11 cellular contexts compared by ENCODE assay signal in genomic region chr11:118153516-118153915, GRCh38. TPM values are rescaled to one million over a fixed set of nuclear protein-coding genes. Genes with fewer than 3 reads are reported as not detected.
DNase-seq lines count a peak whose midpoint lies in the region; ATAC-seq, FAIRE-seq and TF ChIP-seq lines count a peak whose summit lies in the region.
"Had no signal": no experiment of that assay in that cellular context is flagged by ENCODE, and none has a peak within 500 bp of the region (broad histone marks: within the 10 kb centered on the region; RNA-seq: fewer than 3 reads in every experiment).

No MANE protein-coding gene starts in this region.

- peaks cover 3 to 26% (median 15%) of the 10 kb centered on the region in 4 donors for H3K4me1 Mint-ChIP-seq in CD4-positive, alpha-beta memory T cell
- peaks cover 24% of the 10 kb centered on the region for H3K4me1 Mint-ChIP-seq in neural progenitor cell

- CTCF ChIA-PET in CD4-positive, alpha-beta memory T cell (lab: Charles Lee; ENCODE audit: partially characterized antibody) = interaction anchor here (2.2 kb wide), 1 partner anchor 18 kb away, joined by 10 read pairs; no protein-coding TSS in a partner anchor
- CTCF ChIA-PET in H1 (lab: Charles Lee; ENCODE audit: partially characterized antibody) = interaction anchor here (1.0 to 12.7 kb wide), 3 partner anchors 11 to 17 kb away, joined by 3 to 245 read pairs (median 10); no protein-coding TSS in a partner anchor

- H3K27me3 Mint-ChIP-seq in CD4-positive, alpha-beta memory T cell = peaks cover 39 to 51% of the 10 kb centered on the region in 2 donors
- peaks cover 86% of the 10 kb centered on the region for H3K27me3 Mint-ChIP-seq in neural progenitor cell (ENCODE audit: insufficient read depth, low read depth)

- POLR2A ChIA-PET in CD4-positive, alpha-beta memory T cell (lab: Charles Lee; ENCODE audit: partially characterized antibody) = no interaction called here
- POLR2A ChIA-PET in H1 (lab: Charles Lee; ENCODE audit: partially characterized antibody) = interaction anchor here (1.6 to 1.7 kb wide), 2 partner anchors 18 to 27 kb away, joined by 4 to 12 read pairs; no protein-coding TSS in a partner anchor

- H3K9me3 Mint-ChIP-seq in CD4-positive, alpha-beta memory T cell = no peaks in the 10 kb centered on the region
- H3K9me3 Mint-ChIP-seq in neural progenitor cell = peaks cover 2% of the 10 kb centered on the region

- WGBS in H1 (ENCODE audit: extremely low coverage in 1 of 2, insufficient coverage in 1 of 2, insufficient read length in 1 of 2, insufficient replicate concordance in 2 of 2, low coverage in 1 of 2, low lambda C conversion rate in 2 of 2, missing lambda C conversion rate in 1 of 2), 2 experiments = 2% methylated on average over 14 of the region's 16 CpGs; no CpG with 5 or more reads in 1 of the 2 experiments

- TF ChIP-seq POLR2A in H1 (IDR thresholded peaks at IDR 0.05; ENCODE audit: control extremely low read depth in 1 of 2, low read depth in 2 of 2, low read length in 2 of 2) (no peak), GM12892 (IDR thresholded peaks at IDR 0.05; ENCODE audit: low read depth, low read length) (no peak)

- intact Hi-C loops in CD4-positive, alpha-beta memory T cell (cut with micrococcal nuclease) = no loop called here

- H3K4ac ChIP-seq in H1 (replicated peaks; ENCODE audit: insufficient read length, low read depth, low read length) = no peak overlapping the region

- H3K4me2 ChIP-seq in H1 (ENCODE audit: insufficient read depth in 1 of 2, low read depth in 2 of 2, low read length in 2 of 2) (peak overlapping the region; percentile 91 to 98), neural progenitor cell (peak overlapping the region; percentile 99)
- H3K4me2 ChIP-seq: KMS-11 had no signal

- peak overlapping the region; percentile 11; the same call in 1 of the 2 replicates for H2BK20ac ChIP-seq in H1 (ENCODE audit: low read length)

- no peak overlapping the region for H3K14ac ChIP-seq in H1 (ENCODE audit: insufficient read length)

- H3K36me3 Mint-ChIP-seq in CD4-positive, alpha-beta memory T cell = no peaks in the 10 kb centered on the region
- no peaks in the 10 kb centered on the region for H3K36me3 Mint-ChIP-seq in neural progenitor cell

- H3K4me1 ChIP-seq in CD4-positive, alpha-beta memory T cell (ENCODE audit: insufficient read depth, low read length) = peaks cover 13% of the 10 kb centered on the region
- H3K4me1 ChIP-seq in NT2/D1 (ENCODE audit: insufficient read depth, insufficient read length) = peaks cover 17% of the 10 kb centered on the region
- peaks cover 4 to 67% (median 48%) of the 10 kb centered on the region in 4 experiments for H3K4me1 ChIP-seq in H1 (replicated peaks in 1 of 4; ENCODE audit: control insufficient read depth in 3 of 4, insufficient read depth in 4 of 4, low read length in 3 of 4)
- peaks cover 44% of the 10 kb centered on the region for H3K4me1 ChIP-seq in neural progenitor cell

- H4K91ac ChIP-seq in H1 (replicated peaks; ENCODE audit: insufficient read length, low read length) = peak overlapping the region; percentile 68

- 0 out of 2 replicates have a peak overlapping the region, but pooled peaks have one; percentile 69 for H2BK5ac ChIP-seq in H1 (ENCODE audit: low read depth, low read length)

- TF ChIP-seq CTCF in H1 (IDR thresholded peaks at IDR 0.05; ENCODE audit: control extremely low read depth in 1 of 3, insufficient read depth in 1 of 3, low read depth in 1 of 3, low read length in 3 of 3) = no peak
- TF ChIP-seq CTCF in neural progenitor cell (IDR thresholded peaks at IDR 0.05) = no peak

- H3K27ac ChIP-seq in CD4-positive, alpha-beta memory T cell (ENCODE audit: low read depth, low read length) = no peak overlapping the region
- H3K27ac ChIP-seq in H1 (ENCODE audit: low read depth, low read length) (no peak overlapping the region), neural progenitor cell (no peak overlapping the region)
- H3K27ac ChIP-seq: KMS-11 had no signal

- H4K5ac ChIP-seq in H1 (ENCODE audit: insufficient read length, low read depth, low read length) = no peak overlapping the region

- H3F3A ChIP-seq in neural progenitor cell (ENCODE audit: low read depth) = peaks cover 29% of the 10 kb centered on the region

- H3K56ac ChIP-seq in H1 (replicated peaks; ENCODE audit: insufficient read length, low read depth, low read length) = no peak overlapping the region

- H2AK5ac ChIP-seq in H1 (ENCODE audit: low read depth, low read length) = no peak overlapping the region

- peak overlapping the region; percentile 89 for H3K18ac ChIP-seq in H1 (ENCODE audit: extremely low read depth, low read length)

- FAIRE-seq in H1 (lab: Jason Lieb, UNC) (no peak), GM12892 (lab: Jason Lieb, UNC) (no peak)

- H3K9ac ChIP-seq in NT2/D1 (ENCODE audit: insufficient read length, low read depth) (peak overlapping the region; percentile 81), H1 (replicated peaks in 1 of 4; ENCODE audit: extremely low read depth in 1 of 4, low read depth in 3 of 4, low read length in 3 of 4) (no peak overlapping the region), neural progenitor cell (no peak overlapping the region)
- H3K9ac ChIP-seq: KMS-11 had no signal

- no peak for TF ChIP-seq RAD21 in H1 (IDR thresholded peaks at IDR 0.05 in 1 of 2, conservative IDR thresholded peaks at IDR 0.05 in 1 of 2; ENCODE audit: low read depth in 2 of 2, low read length in 2 of 2)

- H3K79me1 ChIP-seq in H1 (ENCODE audit: low read depth, low read length) = no peaks in the 10 kb centered on the region

- H3K23ac ChIP-seq in H1 (ENCODE audit: insufficient read length) = no peak overlapping the region

- H3K23me2 ChIP-seq in H1 (ENCODE audit: low read depth, low read length) = peaks cover 27% of the 10 kb centered on the region

- peak overlapping the region; percentile 9; the same call in 1 of the 2 replicates for H4K8ac ChIP-seq in H1 (ENCODE audit: extremely low read depth, insufficient read depth, low read length)

- H3K79me2 ChIP-seq in H1 (ENCODE audit: control insufficient read depth in 1 of 2, insufficient read depth in 2 of 2, low read length in 2 of 2) (no peaks in the 10 kb centered on the region), neural progenitor cell (ENCODE audit: low read depth) (no peaks in the 10 kb centered on the region)

- 0 out of 2 replicates have a peak overlapping the region, but pooled peaks have one; percentile 21 for H2AFZ ChIP-seq in H1 (ENCODE audit: low read length)
- peak overlapping the region; percentile 98 for H2AFZ ChIP-seq in neural progenitor cell (replicated peaks)

- no peak overlapping the region for H3K27ac Mint-ChIP-seq in CD4-positive, alpha-beta memory T cell
- H3K27ac Mint-ChIP-seq in neural progenitor cell = no peak overlapping the region

- H3K4me3 Mint-ChIP-seq in CD4-positive, alpha-beta memory T cell = peak overlapping the region in 7 of 8 donors; percentile 26 to 80 (median 60)
- peak overlapping the region; percentile 83 for H3K4me3 Mint-ChIP-seq in neural progenitor cell

- H3K27me3 ChIP-seq in CD4-positive, alpha-beta memory T cell (ENCODE audit: insufficient read depth, low read length) = peaks cover 51% of the 10 kb centered on the region
- peaks cover 82% of the 10 kb centered on the region for H3K27me3 ChIP-seq in NT2/D1 (ENCODE audit: insufficient read depth, insufficient read length)
- H3K27me3 ChIP-seq in H1 (replicated peaks in 1 of 4; ENCODE audit: control insufficient read depth in 3 of 4, extremely low read depth in 1 of 4, insufficient read depth in 3 of 4, low read length in 3 of 4) = peaks cover 34 to 84% (median 79%) of the 10 kb centered on the region in 4 experiments
- peaks cover 100% of the 10 kb centered on the region for H3K27me3 ChIP-seq in neural progenitor cell

- no peak overlapping the region for H3K4me3 ChIP-seq in CD4-positive, alpha-beta memory T cell (ENCODE audit: low read length in 2 of 2)
- H3K4me3 ChIP-seq in NT2/D1 (ENCODE audit: insufficient read length, low read depth) (no peak overlapping the region), H1 (ENCODE audit: extremely low read depth in 1 of 4, insufficient read depth in 2 of 4, low read depth in 3 of 4, low read length in 4 of 4) (peak overlapping the region; percentile 68 to 96 (median 77)), neural progenitor cell (peak overlapping the region; percentile 83)

- no peak for DNase-seq in CD4-positive, alpha-beta memory T cell
- no peak for DNase-seq in NT2/D1 (ENCODE audit: low read depth, low spot score)
- DNase-seq in H1 (ENCODE audit: low read depth in 1 of 2, low spot score in 2 of 2) = no peak
- DNase-seq in neural progenitor cell (ENCODE audit: low spot score) = no peak
- no peak for DNase-seq in activated CD8-positive, alpha-beta memory T cell treated with anti-CD3 and anti-CD28 coated beads for 24 hours
- no peak for DNase-seq in GM12892 (ENCODE audit: insufficient read length)
- DNase-seq: RPMI8226; stimulated activated CD4-positive, alpha-beta T cell treated with anti-CD3 and anti-CD28 coated beads, Interleukin-1b, Interleukin-23, amount 100 ng/mL, for 48 hours had no signal

- no peaks in the 10 kb centered on the region for H3K36me3 ChIP-seq in CD4-positive, alpha-beta memory T cell (ENCODE audit: insufficient read depth, low read length)
- no peaks in the 10 kb centered on the region for H3K36me3 ChIP-seq in NT2/D1 (ENCODE audit: insufficient read depth, insufficient read length, low read length)
- no peaks in the 10 kb centered on the region for H3K36me3 ChIP-seq in H1 (ENCODE audit: control insufficient read depth in 2 of 4, insufficient read depth in 4 of 4, low read length in 3 of 4)
- no peaks in the 10 kb centered on the region for H3K36me3 ChIP-seq in neural progenitor cell

- no peak for TF ChIP-seq EP300 in H1 (IDR thresholded peaks at IDR 0.05; ENCODE audit: borderline replicate concordance in 1 of 2, low read depth in 2 of 2, low read length in 2 of 2)

- no peaks in the 10 kb centered on the region for H4K20me1 ChIP-seq in H1 (replicated peaks in 1 of 2; ENCODE audit: control insufficient read depth in 1 of 2, insufficient read depth in 2 of 2, low read length in 2 of 2)
- no peaks in the 10 kb centered on the region for H4K20me1 ChIP-seq in neural progenitor cell (ENCODE audit: low read depth)

- peak overlapping the region; percentile 75; the same call in 1 of the 2 replicates for H2BK12ac ChIP-seq in H1 (ENCODE audit: low read depth, low read length)

- no peaks in the 10 kb centered on the region for H3K9me3 ChIP-seq in CD4-positive, alpha-beta memory T cell (ENCODE audit: control insufficient read depth in 1 of 2, low read length in 2 of 2)
- H3K9me3 ChIP-seq in NT2/D1 (ENCODE audit: insufficient read depth, low read length) = no peaks in the 10 kb centered on the region
- no peaks in the 10 kb centered on the region for H3K9me3 ChIP-seq in H1 (ENCODE audit: insufficient read depth in 2 of 2, low read depth in 1 of 2, low read length in 1 of 2)
- no peaks in the 10 kb centered on the region for H3K9me3 ChIP-seq in neural progenitor cell (ENCODE audit: low read depth)

- peak overlapping the region; percentile 31 for H2BK120ac ChIP-seq in H1 (replicated peaks; ENCODE audit: low read depth, low read length)

- 0 out of 2 replicates have a peak overlapping the region, but pooled peaks have one; percentile 97 for H2BK15ac ChIP-seq in H1 (ENCODE audit: low read length)

- ATAC-seq in GM18870 (IDR thresholded peaks at IDR 0.05; ENCODE audit: unreplicated experiment) = no peak
- no peak for ATAC-seq in GM21723 (IDR thresholded peaks at IDR 0.05; ENCODE audit: unreplicated experiment)

RNA-seq across cellular contexts. Expression of gene SCN4B, which starts 0.9 kb away (rescaled TPM):
- total RNA-seq in CD4-positive, alpha-beta memory T cell = not detected
- polyA plus RNA-seq in CD4-positive, alpha-beta memory T cell = not detected
- total RNA-seq in H1 (2021; fragmentation: NEBNext Ultra II Directional; extraction: Animal tissue kit (Norgen Biotek cat#: 25700)) = 2.0 and 2.8 TPM in 2 replicates
- polyA plus RNA-seq in H1 (2011; rRNA removed) = 4.1 and 4.9 TPM in 2 replicates
- polyA plus RNA-seq in H1 (2011; cell fraction: cytosol; rRNA removed) = 5.6 TPM
- 8.7 TPM for polyA plus RNA-seq in H1 (2011; cell fraction: nucleus; rRNA removed)
- polyA plus RNA-seq in H1 (2012, experiment 1 of 2) = 3.1 to 5.9 TPM (median 4.8 TPM) in 4 replicates
- 3.8 TPM for polyA plus RNA-seq in H1 (2012, experiment 2 of 2)
- polyA plus RNA-seq in H1 (2013, experiment 1 of 2) = 1.0 TPM
- 1.2 TPM for polyA plus RNA-seq in H1 (2013, experiment 2 of 2)
- 4.6 and 6.5 TPM in 2 replicates for polyA minus RNA-seq in H1 (2011; rRNA and poly(A)+ RNA removed)
- 4.6 TPM for polyA minus RNA-seq in H1 (2011; cell fraction: cytosol; rRNA and poly(A)+ RNA removed)
- 5.1 TPM for polyA minus RNA-seq in H1 (2011; cell fraction: nucleus; rRNA and poly(A)+ RNA removed)
- 3.6 and 7.1 TPM in 2 replicates for total RNA-seq in neural progenitor cell (ENCODE audit: low replicate concordance)
- 0.11 TPM for polyA plus RNA-seq in GM12892 (2012; ENCODE audit: missing spikeins)

RNA-seq across cellular contexts. Expression of gene SCN2B, which starts 22.9 kb away (rescaled TPM):
- not detected for total RNA-seq in CD4-positive, alpha-beta memory T cell
- polyA plus RNA-seq in CD4-positive, alpha-beta memory T cell = not detected
- total RNA-seq in H1 (2021; fragmentation: NEBNext Ultra II Directional; extraction: Animal tissue kit (Norgen Biotek cat#: 25700)) = 0.13 and 0.24 TPM in 2 replicates
- polyA plus RNA-seq in H1 (2011; rRNA removed) = 0.09 and 0.14 TPM in 2 replicates
- 0.17 TPM for polyA plus RNA-seq in H1 (2011; cell fraction: cytosol; rRNA removed)
- 0.10 TPM for polyA plus RNA-seq in H1 (2011; cell fraction: nucleus; rRNA removed)
- polyA plus RNA-seq in H1 (2012, experiment 1 of 2) = 0.17 to 0.28 TPM (median 0.20 TPM) in 4 replicates
- polyA plus RNA-seq in H1 (2012, experiment 2 of 2) = 0.20 TPM
- polyA plus RNA-seq in H1 (2013, experiment 1 of 2) = 0.12 TPM
- 0.13 TPM for polyA plus RNA-seq in H1 (2013, experiment 2 of 2)
- 0.22 and 0.34 TPM in 2 replicates for polyA minus RNA-seq in H1 (2011; rRNA and poly(A)+ RNA removed)
- polyA minus RNA-seq in H1 (2011; cell fraction: cytosol; rRNA and poly(A)+ RNA removed) = 0.51 TPM
- polyA minus RNA-seq in H1 (2011; cell fraction: nucleus; rRNA and poly(A)+ RNA removed) = 0.30 TPM
- 0.15 and 0.37 TPM in 2 replicates for total RNA-seq in neural progenitor cell (ENCODE audit: low replicate concordance)
- polyA plus RNA-seq in GM12892 (2012; ENCODE audit: missing spikeins) = not detected

Comparison
In these comparisons a context has a peak if more than half of its experiments do, and no peak if none do; other contexts are left out.
1. H3K4me3 ChIP-seq: peak in H1 (4 of 4) and neural progenitor cell (single experiment); none in CD4-positive, alpha-beta memory T cell (0 of 2) and NT2/D1 (single experiment).